Comparison of ENCODE assay signal across 1 cellular context in the genomic region with DNA sequence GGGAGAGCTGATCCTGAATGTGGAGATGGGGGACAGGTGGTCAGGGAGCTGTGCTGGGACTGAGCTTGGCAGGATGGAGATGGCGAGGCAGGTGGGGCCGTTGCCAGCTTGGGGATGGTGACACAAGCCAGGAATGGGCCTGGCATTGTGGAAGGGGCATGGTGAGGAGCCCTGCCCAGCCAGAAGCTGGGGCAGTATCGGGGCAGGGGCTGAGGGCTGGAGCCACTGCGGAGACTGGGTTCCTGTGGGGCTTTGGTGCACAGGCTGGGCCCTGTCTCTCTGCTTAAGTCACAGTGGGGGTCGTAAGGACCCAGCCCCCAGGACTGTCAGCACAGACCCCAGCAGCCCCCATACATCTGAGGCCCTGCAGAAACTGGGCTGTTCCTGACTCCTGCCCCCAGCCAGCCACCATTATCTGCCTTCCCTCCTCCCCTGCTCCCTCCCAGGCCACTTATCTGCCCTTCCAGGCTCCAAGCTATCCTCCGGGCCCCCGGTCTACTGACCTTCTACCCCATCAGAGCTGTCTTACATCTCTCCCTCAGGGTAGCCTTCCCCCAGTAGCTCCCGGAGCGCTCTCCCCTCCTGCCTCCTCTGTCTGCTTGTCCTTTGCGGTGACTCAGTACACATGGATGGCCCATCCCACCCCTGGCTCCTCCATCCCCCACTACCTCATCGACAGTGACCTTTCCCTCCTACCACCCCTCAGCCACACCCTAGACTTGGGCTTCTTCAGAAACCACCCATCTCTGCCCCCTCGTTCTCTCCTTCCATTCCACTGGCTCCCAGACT.
TF ChIP-seq lines count a peak whose summit lies in the region.

No MANE protein-coding gene starts in this region.

TF ChIP-seq in IMR-90, 13 proteins besides CTCF, POLR2A, EP300 and RAD21:
- TF ChIP-seq BHLHE40 (IDR thresholded peaks at IDR 0.05; ENCODE audit: low read depth, low read length) = no peak
- no peak for TF ChIP-seq CEBPB (IDR thresholded peaks at IDR 0.05; ENCODE audit: low read depth, low read length)
- TF ChIP-seq CHD1 (IDR thresholded peaks at IDR 0.05; ENCODE audit: low read depth, low read length) = no peak
- TF ChIP-seq RCOR1 (IDR thresholded peaks at IDR 0.05; ENCODE audit: insufficient replicate concordance, low read length) = no peak
- TF ChIP-seq FOS (IDR thresholded peaks at IDR 0.05; ENCODE audit: low read depth, low read length) = no peak
- TF ChIP-seq SMC3 (IDR thresholded peaks at IDR 0.05; ENCODE audit: low read depth, low read length) = no peak
- no peak for TF ChIP-seq MXI1 (IDR thresholded peaks at IDR 0.05; ENCODE audit: borderline replicate concordance, low read depth, low read length)
- no peak for TF ChIP-seq ELK1 (IDR thresholded peaks at IDR 0.05; ENCODE audit: borderline replicate concordance, low read depth, low read length)
- TF ChIP-seq MAFK (IDR thresholded peaks at IDR 0.05; ENCODE audit: low read depth, low read length) = no peak
- TF ChIP-seq NFE2L2 (IDR thresholded peaks at IDR 0.05; ENCODE audit: low read depth, low read length) = no peak
